1 cellular context compared by ENCODE assay signal in the genomic region with DNA sequence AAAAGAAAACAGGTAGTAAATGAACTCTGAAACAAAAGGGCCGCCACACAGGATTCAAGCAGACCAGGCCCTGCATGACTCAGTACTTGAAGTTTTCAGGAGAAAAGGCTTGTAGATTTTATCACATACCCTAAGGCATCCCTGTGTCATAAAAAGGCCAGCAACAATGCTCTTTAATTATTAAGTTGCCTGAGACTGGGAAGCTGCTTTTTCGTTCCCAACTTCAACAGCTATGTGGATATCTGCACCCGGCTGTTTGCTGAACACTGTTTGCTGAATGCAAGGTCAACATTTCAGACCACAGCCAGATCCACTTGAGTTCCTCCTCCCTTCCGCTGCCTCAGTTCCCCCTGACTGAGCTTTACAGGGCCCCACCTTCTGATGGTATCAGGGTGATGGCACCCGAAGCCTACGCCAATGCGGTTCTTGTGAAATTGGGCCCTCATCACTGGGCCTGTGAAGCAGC.
A peak's percentile ranks its signal among the peaks of the same experiment; 100 is the strongest.
TF ChIP-seq lines count a peak whose summit lies in the region.

No MANE protein-coding gene starts in this region.

TF ChIP-seq in SK-N-SH, 30 proteins besides CTCF, POLR2A, EP300 and RAD21:
- TF ChIP-seq SIN3A (IDR thresholded peaks at IDR 0.05; ENCODE audit: borderline replicate concordance, low read depth, low read length): no peak
- no peak for TF ChIP-seq GATA2 (CRISPR knock-in tag; IDR thresholded peaks at IDR 0.05)
- no peak for TF ChIP-seq SMC3 (IDR thresholded peaks at IDR 0.05; ENCODE audit: low read depth, low read length)
- no peak; the same call in 1 of the 2 replicates for TF ChIP-seq POLR2AphosphoS5 (IDR thresholded peaks at IDR 0.05; ENCODE audit: low read depth, low read length)
- TF ChIP-seq ELF1 (IDR thresholded peaks at IDR 0.05): no peak
- TF ChIP-seq REST (IDR thresholded peaks at IDR 0.05; ENCODE audit: low read depth, low read length): no peak
- no peak for TF ChIP-seq FOXM1 (IDR thresholded peaks at IDR 0.05; ENCODE audit: low read depth)
- peak; percentile 35; the same call in 1 of the 2 replicates for TF ChIP-seq TCF12 (IDR thresholded peaks at IDR 0.05)
- peak; percentile 17; the same call in 1 of the 2 replicates for TF ChIP-seq JUND (IDR thresholded peaks at IDR 0.05)
- TF ChIP-seq ZBTB33 (IDR thresholded peaks at IDR 0.05; ENCODE audit: borderline replicate concordance, low read depth): no peak
- no peak for TF ChIP-seq RFX5 (IDR thresholded peaks at IDR 0.05; ENCODE audit: low read length)
- no peak for TF ChIP-seq NRF1 (IDR thresholded peaks at IDR 0.05; ENCODE audit: low read depth, low read length)
- no peak for TF ChIP-seq GABPA (IDR thresholded peaks at IDR 0.05; ENCODE audit: low read depth)
- TF ChIP-seq, protein P1, sequence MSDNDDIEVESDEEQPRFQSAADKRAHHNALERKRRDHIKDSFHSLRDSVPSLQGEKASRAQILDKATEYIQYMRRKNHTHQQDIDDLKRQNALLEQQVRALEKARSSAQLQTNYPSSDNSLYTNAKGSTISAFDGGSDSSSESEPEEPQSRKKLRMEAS (IDR thresholded peaks at IDR 0.05; ENCODE audit: low read depth): no peak
- no peak for TF ChIP-seq IRF3 (IDR thresholded peaks at IDR 0.05; ENCODE audit: low read depth, low read length)
- TF ChIP-seq FOXJ3 (CRISPR knock-in tag; IDR thresholded peaks at IDR 0.05): no peak
- peak; percentile 53; the same call in 1 of the 2 replicates for TF ChIP-seq YY1 (IDR thresholded peaks at IDR 0.05; ENCODE audit: low read depth)
- peak; percentile 57 for TF ChIP-seq FOSL2 (IDR thresholded peaks at IDR 0.05; ENCODE audit: borderline replicate concordance, low read depth)
- TF ChIP-seq TEAD4 (IDR thresholded peaks at IDR 0.05; ENCODE audit: borderline replicate concordance, insufficient read depth): no peak
- TF ChIP-seq, protein P2, sequence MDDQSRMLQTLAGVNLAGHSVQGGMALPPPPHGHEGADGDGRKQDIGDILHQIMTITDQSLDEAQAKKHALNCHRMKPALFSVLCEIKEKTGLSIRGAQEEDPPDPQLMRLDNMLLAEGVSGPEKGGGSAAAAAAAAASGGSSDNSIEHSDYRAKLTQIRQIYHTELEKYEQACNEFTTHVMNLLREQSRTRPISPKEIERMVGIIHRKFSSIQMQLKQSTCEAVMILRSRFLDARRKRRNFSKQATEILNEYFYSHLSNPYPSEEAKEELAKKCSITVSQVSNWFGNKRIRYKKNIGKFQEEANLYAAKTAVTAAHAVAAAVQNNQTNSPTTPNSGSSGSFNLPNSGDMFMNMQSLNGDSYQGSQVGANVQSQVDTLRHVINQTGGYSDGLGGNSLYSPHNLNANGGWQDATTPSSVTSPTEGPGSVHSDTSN (IDR thresholded peaks at IDR 0.05): no peak
- TF ChIP-seq USF2 (IDR thresholded peaks at IDR 0.05; ENCODE audit: borderline replicate concordance, low read depth, low read length): no peak
- TF ChIP-seq MEF2A (IDR thresholded peaks at IDR 0.05; ENCODE audit: borderline replicate concordance, low read depth): peak; percentile 14; the same call in 1 of the 2 replicates
- no peak for TF ChIP-seq NFIC (IDR thresholded peaks at IDR 0.05; ENCODE audit: borderline replicate concordance)
- TF ChIP-seq RXRA (IDR thresholded peaks at IDR 0.05; ENCODE audit: borderline replicate concordance, low read depth): no peak; the same call in 1 of the 2 replicates
- no peak for TF ChIP-seq RCOR1 (IDR thresholded peaks at IDR 0.05; ENCODE audit: low read length)
TF ChIP-seq in SK-N-SH: peak in this region for 5.
